8 cellular contexts compared by ENCODE assay signal in genomic region chr2:105287692-105288091, GRCh38. TPM values are rescaled to one million over a fixed set of nuclear protein-coding genes. Genes with fewer than 3 reads are reported as not detected.
DNase-seq lines count a peak whose midpoint lies in the region; ATAC-seq, FAIRE-seq and TF ChIP-seq lines count a peak whose summit lies in the region.

No MANE protein-coding gene starts in this region.

- H3K4me1 ChIP-seq in ascending aorta (no peaks in the 10 kb centered on the region), HepG2 (ENCODE audit: insufficient read depth, low read length) (no peaks in the 10 kb centered on the region), right atrium auricular region (no peaks in the 10 kb centered on the region)

- H3K9ac ChIP-seq in HepG2 (ENCODE audit: insufficient read depth, low read depth, low read length), result no peak overlapping the region

- 84% methylated on average over 5 of the region's 5 CpGs for WGBS in HepG2 (ENCODE audit: low lambda C conversion rate)

- H3K27me3 ChIP-seq in ascending aorta (no peaks in the 10 kb centered on the region), HepG2 (ENCODE audit: control insufficient read depth in 1 of 2, insufficient read depth in 2 of 2, low read length in 2 of 2) (no peaks in the 10 kb centered on the region), right atrium auricular region (no peaks in the 10 kb centered on the region)

- H3K4me3 ChIP-seq in ascending aorta, result no peak overlapping the region
- H3K4me3 ChIP-seq in HepG2 (replicated peaks in 1 of 3; ENCODE audit: insufficient read depth in 1 of 3, low read depth in 2 of 3, low read length in 3 of 3), result no peak overlapping the region
- H3K4me3 ChIP-seq in coronary artery, result no peak overlapping the region
- H3K4me3 ChIP-seq in right atrium auricular region, result no peak overlapping the region

- H3K4me2 ChIP-seq in HepG2 (ENCODE audit: low read depth, low read length), result no peak overlapping the region

- no peaks in the 10 kb centered on the region for H3K9me3 ChIP-seq in ascending aorta
- no peaks in the 10 kb centered on the region for H3K9me3 ChIP-seq in HepG2 (ENCODE audit: low read length)
- no peaks in the 10 kb centered on the region for H3K9me3 ChIP-seq in right atrium auricular region

- no peak overlapping the region for H3K4me3 Mint-ChIP-seq in activated T-helper 1 cell treated with anti-CD3 and anti-CD28 coated beads, Interleukin-12 subunit alpha, Interleukin-12 subunit beta, Interleukin-2, Interleukin-4 antibody, amounts not matched to agents 30 ng/mL and 10 ng/mL and 1 ng/mL, durations not matched to agents 14 hours and 24 hours and 36 hours

- no peak for DNase-seq in AG09319 (ENCODE audit: extremely low read depth, low read depth)
- DNase-seq in NCI-H2196 (lab: John Stamatoyannopoulos, UW; ENCODE audit: unreplicated experiment), result peak; percentile 3
- no peak for DNase-seq in ascending aorta (ENCODE audit: low spot score in 2 of 2)
- DNase-seq in HepG2 (ENCODE audit: low spot score), result peak; percentile 21
- no peak for DNase-seq in coronary artery (ENCODE audit: low spot score)
- no peak for DNase-seq in activated T-helper 1 cell treated with anti-CD3 and anti-CD28 coated beads, Interleukin-12 subunit alpha, Interleukin-12 subunit beta, Interleukin-2, Interleukin-4 antibody, amounts not matched to agents 30 ng/mL and 10 ng/mL and 1 ng/mL, durations not matched to agents 14 hours and 24 hours and 36 hours (ENCODE audit: low spot score)
- no peak for DNase-seq in right atrium auricular region (ENCODE audit: low spot score)

- peak; percentile 51 for ATAC-seq in GM18858 (IDR thresholded peaks at IDR 0.05; ENCODE audit: unreplicated experiment)
- ATAC-seq in HepG2, result peak; percentile 64

- H3K27me3 Mint-ChIP-seq in activated T-helper 1 cell treated with anti-CD3 and anti-CD28 coated beads, Interleukin-12 subunit alpha, Interleukin-12 subunit beta, Interleukin-2, Interleukin-4 antibody, amounts not matched to agents 30 ng/mL and 10 ng/mL and 1 ng/mL, durations not matched to agents 14 hours and 24 hours and 36 hours (ENCODE audit: insufficient read depth), result no peaks in the 10 kb centered on the region

- in situ Hi-C loops in HepG2 (cut with HindIII; ENCODE audit: extremely low pct_ligation_motif_present, low pct_unique_long_range_greater_than_20kb), result no loop called here

- no peak overlapping the region for H3K27ac Mint-ChIP-seq in activated T-helper 1 cell treated with anti-CD3 and anti-CD28 coated beads, Interleukin-12 subunit alpha, Interleukin-12 subunit beta, Interleukin-2, Interleukin-4 antibody, amounts not matched to agents 30 ng/mL and 10 ng/mL and 1 ng/mL, durations not matched to agents 14 hours and 24 hours and 36 hours

- no peaks in the 10 kb centered on the region for H3K9me3 Mint-ChIP-seq in activated T-helper 1 cell treated with anti-CD3 and anti-CD28 coated beads, Interleukin-12 subunit alpha, Interleukin-12 subunit beta, Interleukin-2, Interleukin-4 antibody, amounts not matched to agents 30 ng/mL and 10 ng/mL and 1 ng/mL, durations not matched to agents 14 hours and 24 hours and 36 hours

- FAIRE-seq in HepG2 (lab: Jason Lieb, UNC), result peak; percentile 69

- TF ChIP-seq CTCF in AG09319 (IDR thresholded peaks at IDR 0.05; ENCODE audit: low read depth, low read length) (peak; percentile 36), ascending aorta (IDR thresholded peaks at IDR 0.05) (peak in 2 of 3 experiments; percentile 11 to 30), HepG2 (CRISPR knock-in tag; IDR thresholded peaks at IDR 0.05) (peak; percentile 45), coronary artery (IDR thresholded peaks at IDR 0.05) (no peak), right atrium auricular region (IDR thresholded peaks at IDR 0.05) (peak in 1 of 2 donors; percentile 44)

- no peak overlapping the region for H3K27ac ChIP-seq in ascending aorta
- H3K27ac ChIP-seq in HepG2 (ENCODE audit: extremely low read length, insufficient read depth, low read length), result no peak overlapping the region
- H3K27ac ChIP-seq in coronary artery, result no peak overlapping the region
- no peak overlapping the region for H3K27ac ChIP-seq in right atrium auricular region

- TF ChIP-seq EP300 in HepG2 (IDR thresholded peaks at IDR 0.05; ENCODE audit: low read depth in 2 of 2, low read length in 2 of 2) (no peak), HepG2 (CRISPR knock-in tag; IDR thresholded peaks at IDR 0.05; ENCODE audit: borderline replicate concordance) (no peak)

- CTCF ChIA-PET in HepG2 (lab: Yijun Ruan, JAX; ENCODE audit: low intra/inter-chr PET ratio, low total read pairs), result no interaction called here

- no peak for TF ChIP-seq POLR2A in HepG2 (IDR thresholded peaks at IDR 0.05; ENCODE audit: insufficient read depth in 1 of 2, low read depth in 2 of 2, low read length in 2 of 2)

- H2AFZ ChIP-seq in HepG2 (ENCODE audit: low read length), result no peak overlapping the region

- BruUV-seq in HepG2 (replicated peaks; lab: Mats Ljungman, UMichigan), result no TSS peak

- H3K4me1 Mint-ChIP-seq in activated T-helper 1 cell treated with anti-CD3 and anti-CD28 coated beads, Interleukin-12 subunit alpha, Interleukin-12 subunit beta, Interleukin-2, Interleukin-4 antibody, amounts not matched to agents 30 ng/mL and 10 ng/mL and 1 ng/mL, durations not matched to agents 14 hours and 24 hours and 36 hours (ENCODE audit: low read depth), result peaks cover 5% of the 10 kb centered on the region

- POLR2A ChIA-PET in HepG2 (lab: Yijun Ruan, JAX), result no interaction called here

- no peaks in the 10 kb centered on the region for H3K79me2 ChIP-seq in HepG2 (ENCODE audit: insufficient read depth, low read length)

- intact Hi-C loops in ascending aorta (cut with DNase I) (no loop called here), HepG2 (cut with micrococcal nuclease; ENCODE audit: unreplicated experiment) (no loop called here)
- intact Hi-C loops in activated T-helper 1 cell treated with anti-CD3 and anti-CD28 coated beads, Interleukin-12 subunit alpha, Interleukin-12 subunit beta, Interleukin-2, Interleukin-4 antibody, amounts not matched to agents 30 ng/mL and 10 ng/mL and 1 ng/mL, durations not matched to agents 14 hours and 24 hours and 36 hours (cut with micrococcal nuclease), result loop anchor here (2.0 kb wide), 1 partner anchor 49 kb away; the partner anchor contains the start of gene C2orf49

- H3K36me3 ChIP-seq in ascending aorta (peaks cover 44 to 60% of the 10 kb centered on the region in 2 donors), HepG2 (replicated peaks in 1 of 2; ENCODE audit: control insufficient read depth in 1 of 2, insufficient read depth in 2 of 2, low read length in 2 of 2) (peaks cover 31 to 90% of the 10 kb centered on the region in 2 experiments; a peak in 4 of 5 replicates), right atrium auricular region (peaks cover 45% of the 10 kb centered on the region)

- no peak for TF ChIP-seq RAD21 in HepG2 (CRISPR knock-in tag; IDR thresholded peaks at IDR 0.05)

- no peaks in the 10 kb centered on the region for H4K20me1 ChIP-seq in HepG2 (ENCODE audit: insufficient read depth, low read length)

- H3K36me3 Mint-ChIP-seq in activated T-helper 1 cell treated with anti-CD3 and anti-CD28 coated beads, Interleukin-12 subunit alpha, Interleukin-12 subunit beta, Interleukin-2, Interleukin-4 antibody, amounts not matched to agents 30 ng/mL and 10 ng/mL and 1 ng/mL, durations not matched to agents 14 hours and 24 hours and 36 hours (ENCODE audit: low read depth), result peaks cover 27% of the 10 kb centered on the region

RNA-seq across cellular contexts. Expression of gene TGFBRAP1, which starts 41.8 kb away (rescaled TPM):
- total RNA-seq in ascending aorta (30.1 TPM), HepG2 (2016; rRNA removed; fragmentation: Illumina TruSeq; extraction: Trizol) (22.9 and 27.0 TPM in 2 replicates), right atrium auricular region (10 to 100 TPM; 13.3 to 15.8 TPM)
- total RNA-seq in HepG2 (2016; cell fraction: cytosol; rRNA removed; fragmentation: Illumina TruSeq; extraction: Trizol; ENCODE audit: low read depth), result 4.1 and 4.4 TPM in 2 replicates
- total RNA-seq in HepG2 (2016; cell fraction: insoluble cytoplasmic fraction; rRNA removed; fragmentation: Illumina TruSeq; extraction: Trizol), result 22.6 and 23.2 TPM in 2 replicates
- 14.4 and 14.7 TPM in 2 replicates for total RNA-seq in HepG2 (2016; cell fraction: membrane; rRNA removed; fragmentation: Illumina TruSeq; extraction: Trizol)
- total RNA-seq in HepG2 (2016; cell fraction: nucleus; rRNA removed; fragmentation: Illumina TruSeq; extraction: Trizol), result 18.8 and 20.1 TPM in 2 replicates
- 12.7 and 13.4 TPM in 2 replicates for polyA plus RNA-seq in HepG2 (2011; rRNA removed)
- polyA plus RNA-seq in HepG2 (2011; cell fraction: cytosol; rRNA removed), result 10.5 and 11.2 TPM in 2 replicates
- polyA plus RNA-seq in HepG2 (2011; cell fraction: nucleus; rRNA removed), result 11.8 and 12.4 TPM in 2 replicates
- polyA plus RNA-seq in HepG2 (2012), result 13.4 and 13.9 TPM in 2 replicates
- 1.4 TPM in 2 replicates for polyA plus RNA-seq in HepG2 (2016; cell fraction: cytosol; fragmentation: Illumina TruSeq; extraction: Trizol; ENCODE audit: low read depth)
- polyA plus RNA-seq in HepG2 (2016; cell fraction: insoluble cytoplasmic fraction; fragmentation: Illumina TruSeq; extraction: Trizol; ENCODE audit: low read depth), result 20.3 and 22.7 TPM in 2 replicates
- polyA plus RNA-seq in HepG2 (2016; cell fraction: membrane; fragmentation: Illumina TruSeq; extraction: Trizol; ENCODE audit: low read depth), result 6.8 and 6.9 TPM in 2 replicates
- polyA plus RNA-seq in HepG2 (2016; cell fraction: nucleus; fragmentation: Illumina TruSeq; extraction: Trizol; ENCODE audit: insufficient read depth, low read depth), result 27.0 and 31.2 TPM in 2 replicates
- polyA minus RNA-seq in HepG2 (2011; rRNA and poly(A)+ RNA removed; ENCODE audit: low replicate concordance), result 27.6 and 32.1 TPM in 2 replicates
- polyA minus RNA-seq in HepG2 (2011; cell fraction: cytosol; rRNA and poly(A)+ RNA removed), result 12.0 and 15.4 TPM in 2 replicates
- 14.9 and 16.4 TPM in 2 replicates for polyA minus RNA-seq in HepG2 (2011; cell fraction: nucleus; rRNA and poly(A)+ RNA removed)
- total RNA-seq in activated T-helper 1 cell treated with anti-CD3 and anti-CD28 coated beads, Interleukin-12 subunit alpha, Interleukin-12 subunit beta, Interleukin-2, Interleukin-4 antibody, amounts not matched to agents 30 ng/mL and 10 ng/mL and 1 ng/mL, durations not matched to agents 14 hours and 24 hours and 36 hours, result 23.1 and 27.3 TPM in 2 replicates

RNA-seq across cellular contexts. Expression of gene GPR45, which starts 46.1 kb away (rescaled TPM):
- total RNA-seq in ascending aorta (not detected), HepG2 (2016; rRNA removed; fragmentation: Illumina TruSeq; extraction: Trizol) (not detected in 2 replicates), right atrium auricular region (not detected)
- total RNA-seq in HepG2 (2016; cell fraction: cytosol; rRNA removed; fragmentation: Illumina TruSeq; extraction: Trizol; ENCODE audit: low read depth), result not detected in 2 replicates
- not detected in 2 replicates for total RNA-seq in HepG2 (2016; cell fraction: insoluble cytoplasmic fraction; rRNA removed; fragmentation: Illumina TruSeq; extraction: Trizol)
- total RNA-seq in HepG2 (2016; cell fraction: membrane; rRNA removed; fragmentation: Illumina TruSeq; extraction: Trizol), result not detected in 2 replicates
- total RNA-seq in HepG2 (2016; cell fraction: nucleus; rRNA removed; fragmentation: Illumina TruSeq; extraction: Trizol), result not detected in 2 replicates
- polyA plus RNA-seq in HepG2 (2011; rRNA removed), result not detected in 2 replicates
- not detected in 2 replicates for polyA plus RNA-seq in HepG2 (2011; cell fraction: cytosol; rRNA removed)
- polyA plus RNA-seq in HepG2 (2011; cell fraction: nucleus; rRNA removed), result not detected in 2 replicates
- not detected in 2 replicates for polyA plus RNA-seq in HepG2 (2012)
- polyA plus RNA-seq in HepG2 (2016; cell fraction: cytosol; fragmentation: Illumina TruSeq; extraction: Trizol; ENCODE audit: low read depth), result not detected in 2 replicates
- polyA plus RNA-seq in HepG2 (2016; cell fraction: insoluble cytoplasmic fraction; fragmentation: Illumina TruSeq; extraction: Trizol; ENCODE audit: low read depth), result not detected in 2 replicates
- polyA plus RNA-seq in HepG2 (2016; cell fraction: membrane; fragmentation: Illumina TruSeq; extraction: Trizol; ENCODE audit: low read depth), result not detected in 2 replicates
- not detected in 2 replicates for polyA plus RNA-seq in HepG2 (2016; cell fraction: nucleus; fragmentation: Illumina TruSeq; extraction: Trizol; ENCODE audit: insufficient read depth, low read depth)
- not detected in 2 replicates for polyA minus RNA-seq in HepG2 (2011; rRNA and poly(A)+ RNA removed; ENCODE audit: low replicate concordance)
- not detected in 2 replicates for polyA minus RNA-seq in HepG2 (2011; cell fraction: cytosol; rRNA and poly(A)+ RNA removed)
- polyA minus RNA-seq in HepG2 (2011; cell fraction: nucleus; rRNA and poly(A)+ RNA removed), result not detected in 2 replicates
- not detected in 2 replicates for total RNA-seq in activated T-helper 1 cell treated with anti-CD3 and anti-CD28 coated beads, Interleukin-12 subunit alpha, Interleukin-12 subunit beta, Interleukin-2, Interleukin-4 antibody, amounts not matched to agents 30 ng/mL and 10 ng/mL and 1 ng/mL, durations not matched to agents 14 hours and 24 hours and 36 hours

RNA-seq across cellular contexts. Expression of gene C2orf49, which starts 49.6 kb away (rescaled TPM):
- total RNA-seq in ascending aorta (12.2 TPM), HepG2 (2016; rRNA removed; fragmentation: Illumina TruSeq; extraction: Trizol) (28.8 and 35.6 TPM in 2 replicates), right atrium auricular region (10 to 100 TPM; 15.5 to 18.0 TPM)
- total RNA-seq in HepG2 (2016; cell fraction: cytosol; rRNA removed; fragmentation: Illumina TruSeq; extraction: Trizol; ENCODE audit: low read depth), result 13.5 and 14.5 TPM in 2 replicates
- 30.8 and 40.4 TPM in 2 replicates for total RNA-seq in HepG2 (2016; cell fraction: insoluble cytoplasmic fraction; rRNA removed; fragmentation: Illumina TruSeq; extraction: Trizol)
- total RNA-seq in HepG2 (2016; cell fraction: membrane; rRNA removed; fragmentation: Illumina TruSeq; extraction: Trizol), result 17.9 and 19.2 TPM in 2 replicates
- total RNA-seq in HepG2 (2016; cell fraction: nucleus; rRNA removed; fragmentation: Illumina TruSeq; extraction: Trizol), result 16.1 and 20.5 TPM in 2 replicates
- polyA plus RNA-seq in HepG2 (2011; rRNA removed), result 21.6 and 24.7 TPM in 2 replicates
- polyA plus RNA-seq in HepG2 (2011; cell fraction: cytosol; rRNA removed), result 10.0 and 13.2 TPM in 2 replicates
- 9.5 and 13.6 TPM in 2 replicates for polyA plus RNA-seq in HepG2 (2011; cell fraction: nucleus; rRNA removed)
- polyA plus RNA-seq in HepG2 (2012), result 28.0 and 30.9 TPM in 2 replicates
- polyA plus RNA-seq in HepG2 (2016; cell fraction: cytosol; fragmentation: Illumina TruSeq; extraction: Trizol; ENCODE audit: low read depth), result 4.6 and 4.9 TPM in 2 replicates
- 31.3 and 31.7 TPM in 2 replicates for polyA plus RNA-seq in HepG2 (2016; cell fraction: insoluble cytoplasmic fraction; fragmentation: Illumina TruSeq; extraction: Trizol; ENCODE audit: low read depth)
- polyA plus RNA-seq in HepG2 (2016; cell fraction: membrane; fragmentation: Illumina TruSeq; extraction: Trizol; ENCODE audit: low read depth), result 5.2 and 7.1 TPM in 2 replicates
- polyA plus RNA-seq in HepG2 (2016; cell fraction: nucleus; fragmentation: Illumina TruSeq; extraction: Trizol; ENCODE audit: insufficient read depth, low read depth), result 19.7 and 25.5 TPM in 2 replicates
- 6.4 and 9.7 TPM in 2 replicates for polyA minus RNA-seq in HepG2 (2011; rRNA and poly(A)+ RNA removed; ENCODE audit: low replicate concordance)
- 14.1 and 14.5 TPM in 2 replicates for polyA minus RNA-seq in HepG2 (2011; cell fraction: cytosol; rRNA and poly(A)+ RNA removed)
- 27.2 and 30.3 TPM in 2 replicates for polyA minus RNA-seq in HepG2 (2011; cell fraction: nucleus; rRNA and poly(A)+ RNA removed)
- 18.5 and 23.4 TPM in 2 replicates for total RNA-seq in activated T-helper 1 cell treated with anti-CD3 and anti-CD28 coated beads, Interleukin-12 subunit alpha, Interleukin-12 subunit beta, Interleukin-2, Interleukin-4 antibody, amounts not matched to agents 30 ng/mL and 10 ng/mL and 1 ng/mL, durations not matched to agents 14 hours and 24 hours and 36 hours

Comparison
In these comparisons a context has a peak if more than half of its experiments do, and no peak if none do; other contexts are left out.
1. DNase-seq: peak in NCI-H2196 (single experiment) and HepG2 (single experiment); none in AG09319 (single experiment), ascending aorta (0 of 2), coronary artery (single experiment), activated T-helper 1 cell treated with anti-CD3 and anti-CD28 coated beads, Interleukin-12 subunit alpha, Interleukin-12 subunit beta, Interleukin-2, Interleukin-4 antibody, amounts not matched to agents 30 ng/mL and 10 ng/mL and 1 ng/mL, durations not matched to agents 14 hours and 24 hours and 36 hours (single experiment) and right atrium auricular region (single experiment).